Comparison of ENCODE assay signal across 22 cellular contexts in the genomic region with DNA sequence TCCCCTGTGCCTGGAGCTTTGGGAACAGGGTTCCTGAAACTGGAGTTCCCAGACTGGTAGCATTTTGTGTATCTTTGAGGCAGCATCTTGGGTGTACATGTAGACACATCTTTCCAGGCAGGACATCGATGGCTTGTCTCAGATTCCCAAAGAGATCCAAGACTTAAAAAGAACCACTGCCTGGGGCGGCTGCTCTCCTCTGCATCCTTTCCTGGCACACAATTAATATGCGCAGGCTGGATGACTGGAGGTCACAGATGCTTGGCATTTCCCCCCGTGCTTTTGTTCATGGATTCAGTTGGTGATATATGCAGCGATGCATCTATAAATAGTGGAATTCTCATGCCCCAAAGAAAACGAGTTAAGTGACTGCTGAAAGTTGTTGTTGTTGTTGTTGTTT.
DNase-seq lines count a peak whose midpoint lies in the region; ATAC-seq and TF ChIP-seq lines count a peak whose summit lies in the region.
"Had no signal": no experiment of that assay in that cellular context is flagged by ENCODE, and none has a peak within 500 bp of the region (broad histone marks: within the 10 kb centered on the region; RNA-seq: fewer than 3 reads in every experiment).

No MANE protein-coding gene starts in this region.

- no peak for TF ChIP-seq POLR2A in ovary (IDR thresholded peaks at IDR 0.05)

- no peak overlapping the region for H3K4me3 Mint-ChIP-seq in activated naive CD4-positive, alpha-beta T cell treated with anti-CD3 and anti-CD28 coated beads for 36 hours
- H3K4me3 Mint-ChIP-seq: naive thymus-derived CD4-positive, alpha-beta T cell had no signal

- H3K36me3 Mint-ChIP-seq in activated naive CD4-positive, alpha-beta T cell treated with anti-CD3 and anti-CD28 coated beads for 36 hours (ENCODE audit: low read depth): no peaks in the 10 kb centered on the region
- H3K36me3 Mint-ChIP-seq: naive thymus-derived CD4-positive, alpha-beta T cell had no signal

- peak; percentile 26 for DNase-seq in astrocyte of the hippocampus (ENCODE audit: low read depth, low spot score)
- no peak for DNase-seq in lung (ENCODE audit: low spot score)
- no peak for DNase-seq in activated naive CD4-positive, alpha-beta T cell treated with anti-CD3 and anti-CD28 coated beads for 36 hours
- DNase-seq in ovary: no peak
- DNase-seq in retina: no peak
- DNase-seq: activated CD4-positive, CD25-positive, alpha-beta regulatory T cell treated with anti-CD3 and anti-CD28 coated beads, Interleukin-2, amount 50 U/mL, for 72 hours; adrenal gland; DMS79; effector CD4-positive, alpha-beta T cell; naive thymus-derived CD4-positive, alpha-beta T cell; NCI-H1930; NCI-H345; Peyer's patch; posterior cingulate gyrus; spleen; stimulated activated CD4-positive, alpha-beta T cell treated with anti-CD3 and anti-CD28 coated beads, Interleukin-4, amount 100 ng/mL, for 4 hours; T1000 had no signal

- TF ChIP-seq CTCF in lung (IDR thresholded peaks at IDR 0.05; ENCODE audit: control extremely low read depth, extremely low read depth) (no peak), ovary (IDR thresholded peaks at IDR 0.05) (no peak)

- peaks cover 2% of the 10 kb centered on the region; the same call in 1 of the 2 replicates for H3K9me3 ChIP-seq in ES-I3 (ENCODE audit: control insufficient read depth, insufficient read depth, low read length)
- H3K9me3 ChIP-seq in lung (ENCODE audit: control insufficient read depth in 2 of 2, insufficient read depth in 1 of 2, low read length in 1 of 2): peaks cover 0 to 2% of the 10 kb centered on the region in 2 donors
- no peaks in the 10 kb centered on the region for H3K9me3 ChIP-seq in subcutaneous abdominal adipose tissue (ENCODE audit: control insufficient read depth in 5 of 5, low read length in 5 of 5)
- H3K9me3 ChIP-seq in ovary: no peaks in the 10 kb centered on the region
- H3K9me3 ChIP-seq: adrenal gland, Peyer's patch, spleen had no signal

- H3K27ac ChIP-seq in lung (ENCODE audit: low read depth in 1 of 2, low read length in 1 of 2) (peak overlapping the region; percentile 42 to 50), subcutaneous abdominal adipose tissue (ENCODE audit: low read depth, low read length) (peak overlapping the region; percentile 23), ovary (no peak overlapping the region)
- H3K27ac ChIP-seq: KMS-11, Peyer's patch, spleen had no signal

- intact Hi-C loops in activated naive CD4-positive, alpha-beta T cell treated with anti-CD3 and anti-CD28 coated beads for 36 hours (cut with micrococcal nuclease): no loop called here
- intact Hi-C loops in ovary (cut with DNase I): no loop called here

- CTCF ChIA-PET in activated naive CD4-positive, alpha-beta T cell treated with anti-CD3 and anti-CD28 coated beads for 36 hours (lab: Charles Lee): no interaction called here

- peaks cover 5% of the 10 kb centered on the region for H3K4me1 Mint-ChIP-seq in activated naive CD4-positive, alpha-beta T cell treated with anti-CD3 and anti-CD28 coated beads for 36 hours (ENCODE audit: low read depth)

- H3K27me3 ChIP-seq in lung (ENCODE audit: control insufficient read depth, insufficient read depth) (no peaks in the 10 kb centered on the region), subcutaneous abdominal adipose tissue (ENCODE audit: control insufficient read depth in 5 of 5, insufficient read depth in 4 of 5, low read length in 5 of 5) (peaks cover 0 to 6% (median 0%) of the 10 kb centered on the region in 5 donors), ovary (no peaks in the 10 kb centered on the region)
- H3K27me3 ChIP-seq: adrenal gland, Peyer's patch, spleen had no signal

- no peaks in the 10 kb centered on the region for H3K9me3 Mint-ChIP-seq in activated naive CD4-positive, alpha-beta T cell treated with anti-CD3 and anti-CD28 coated beads for 36 hours
- H3K9me3 Mint-ChIP-seq: activated T-helper 2 cell treated with anti-CD3 and anti-CD28 coated beads, Interferon-gamma antibody, Interleukin-2, Interleukin-4, amounts not matched to agents 10 μg/mL and 5 μg/mL and 100 μg/mL, durations not matched to agents 14 hours and 24 hours and 36 hours; naive thymus-derived CD4-positive, alpha-beta T cell had no signal

- H3K4me1 ChIP-seq in ES-I3 (ENCODE audit: insufficient read depth, low read length) (peaks cover 34% of the 10 kb centered on the region), lung (ENCODE audit: control insufficient read depth in 2 of 2, insufficient read depth in 2 of 2, low read length in 2 of 2) (peaks cover 22 to 33% of the 10 kb centered on the region in 2 donors), subcutaneous abdominal adipose tissue (ENCODE audit: control insufficient read depth in 5 of 5, insufficient read depth in 5 of 5, low read length in 5 of 5) (peaks cover 0 to 59% (median 2%) of the 10 kb centered on the region in 5 donors), ovary (ENCODE audit: insufficient read depth) (peaks cover 8% of the 10 kb centered on the region)
- H3K4me1 ChIP-seq: adrenal gland, Peyer's patch had no signal

- H3K36me3 ChIP-seq in ES-I3 (ENCODE audit: insufficient read depth, low read length) (no peaks in the 10 kb centered on the region), lung (ENCODE audit: control insufficient read depth in 2 of 2, insufficient read depth in 2 of 2, low read length in 2 of 2) (no peaks in the 10 kb centered on the region), subcutaneous abdominal adipose tissue (ENCODE audit: control insufficient read depth in 5 of 5, insufficient read depth in 5 of 5, low read length in 5 of 5) (no peaks in the 10 kb centered on the region), ovary (no peaks in the 10 kb centered on the region)
- H3K36me3 ChIP-seq: adrenal gland, Peyer's patch, spleen had no signal

- TF ChIP-seq EP300 in ovary (IDR thresholded peaks at IDR 0.05): no peak

- no peaks in the 10 kb centered on the region for H3K27me3 Mint-ChIP-seq in activated naive CD4-positive, alpha-beta T cell treated with anti-CD3 and anti-CD28 coated beads for 36 hours (ENCODE audit: low read depth)
- H3K27me3 Mint-ChIP-seq: naive thymus-derived CD4-positive, alpha-beta T cell had no signal

- ATAC-seq in lung (ENCODE audit: insufficient read depth, low FRiP score): no peak
- no peak for ATAC-seq in GM21737 (IDR thresholded peaks at IDR 0.05; ENCODE audit: unreplicated experiment)
- ATAC-seq: naive thymus-derived CD4-positive, alpha-beta T cell had no signal

- H3K4me3 ChIP-seq in lung: no peak overlapping the region
- no peak overlapping the region for H3K4me3 ChIP-seq in subcutaneous abdominal adipose tissue (ENCODE audit: low read depth in 1 of 5, low read length in 5 of 5)
- H3K4me3 ChIP-seq in ovary: no peak overlapping the region
- H3K4me3 ChIP-seq: adrenal gland, Peyer's patch, spleen had no signal

- H3K9ac ChIP-seq in ES-I3 (ENCODE audit: low read depth, low read length) (0 out of 2 replicates have a peak overlapping the region, but pooled peaks have one; percentile 3), subcutaneous abdominal adipose tissue (ENCODE audit: low read length in 5 of 5) (no peak overlapping the region)
- H3K9ac ChIP-seq: KMS-11 had no signal

- WGBS in lung, 2 donors: 68 to 73% methylated on average over 6 of the region's 6 CpGs
- WGBS in ovary, 3 donors: 57 to 64% (median 62%) methylated on average over 6 of the region's 6 CpGs

- H3K27ac Mint-ChIP-seq in activated naive CD4-positive, alpha-beta T cell treated with anti-CD3 and anti-CD28 coated beads for 36 hours: no peak overlapping the region
- H3K27ac Mint-ChIP-seq: activated T-helper 2 cell treated with anti-CD3 and anti-CD28 coated beads, Interferon-gamma antibody, Interleukin-2, Interleukin-4, amounts not matched to agents 10 μg/mL and 5 μg/mL and 100 μg/mL, durations not matched to agents 14 hours and 24 hours and 36 hours; naive thymus-derived CD4-positive, alpha-beta T cell had no signal

Comparison
In these comparisons a context has a peak if more than half of its experiments do, and no peak if none do; other contexts are left out.
1. H3K27ac ChIP-seq: peak in lung (2 of 2) and subcutaneous abdominal adipose tissue (single experiment); none in ovary (0 of 2).